ENCODE assay signal across 8 cellular contexts in the genomic region with DNA sequence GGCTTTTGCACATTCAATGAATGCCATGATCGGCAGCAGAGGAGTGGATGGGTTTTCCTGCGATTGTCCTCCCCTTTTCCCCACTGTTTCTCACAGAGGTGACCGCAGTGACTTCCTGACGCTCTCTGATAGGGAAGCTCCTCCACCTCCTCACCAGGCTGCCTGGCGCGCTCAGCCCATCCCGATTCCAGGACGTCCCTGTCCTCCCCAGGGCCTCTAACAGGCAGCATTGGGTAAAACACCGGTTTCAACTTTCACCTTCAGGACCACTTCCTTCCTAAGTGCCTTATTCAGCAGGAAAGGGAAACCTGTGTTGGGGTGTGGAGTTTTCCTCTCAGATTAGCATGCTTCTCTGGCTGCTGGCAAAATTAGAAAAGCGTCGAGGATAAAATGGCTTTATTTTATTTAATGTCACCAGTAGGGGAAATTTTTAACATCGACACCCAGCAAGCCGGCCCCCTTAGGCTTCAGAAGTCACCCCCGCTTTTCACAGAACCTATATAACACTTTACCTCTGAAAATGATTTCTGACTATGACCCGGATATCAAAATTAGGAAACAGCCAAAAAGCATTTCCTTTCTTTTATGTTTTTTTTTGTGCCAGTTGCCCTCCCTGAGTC.
DNase-seq lines count a peak whose midpoint lies in the region; ATAC-seq and TF ChIP-seq lines count a peak whose summit lies in the region.

No MANE protein-coding gene starts in this region.

- H3K36me3 ChIP-seq in SK-N-MC (ENCODE audit: insufficient read depth, low read length) (peaks cover 7% of the 10 kb centered on the region; the same call in 1 of the 2 replicates), colonic mucosa (no peaks in the 10 kb centered on the region), urinary bladder (ENCODE audit: insufficient read depth) (no peaks in the 10 kb centered on the region)

- H3K9me3 ChIP-seq in SK-N-MC (ENCODE audit: low read depth, low read length) = 0 out of 2 replicates have a peak, but pooled peaks cover 7% of the 10 kb centered on the region
- H3K9me3 ChIP-seq in colonic mucosa = no peaks in the 10 kb centered on the region
- H3K9me3 ChIP-seq in mononuclear cell (ENCODE audit: low read depth, low read length) = no peaks in the 10 kb centered on the region

- DNase-seq in AML-193 (lab: John Stamatoyannopoulos, UW) (peak; percentile 59 to 64), SK-N-MC (ENCODE audit: low read depth, low spot score) (no peak), colonic mucosa (peak; percentile 20), GM10248 (ENCODE audit: extremely low spot score) (no peak)

- CTCF ChIA-PET in GM10248 (lab: Yijun Ruan, JAX) = interaction anchor here (0.6 to 2.7 kb wide), 7 partner anchors 9 to 1659 kb away, joined by 3 to 12 read pairs (median 3); no protein-coding TSS in a partner anchor

- WGBS in urinary bladder = 52% methylated on average over 15 of the region's 15 CpGs

- H3K27me3 ChIP-seq in colonic mucosa (no peaks in the 10 kb centered on the region), mononuclear cell (ENCODE audit: insufficient read depth, low read length) (no peaks in the 10 kb centered on the region)

- POLR2A ChIA-PET in GM10248 (lab: Yijun Ruan, JAX) = no interaction called here

- intact Hi-C loops in colonic mucosa (cut with DNase I) = no loop called here

- ATAC-seq in GM19023 (IDR thresholded peaks at IDR 0.05; ENCODE audit: unreplicated experiment) (peak; percentile 27), HG03159 (IDR thresholded peaks at IDR 0.05; ENCODE audit: unreplicated experiment) (peak; percentile 44)

- H3K9ac ChIP-seq in SK-N-MC (ENCODE audit: insufficient read length) (peak overlapping the region; percentile 54), colonic mucosa (ENCODE audit: low read depth in 2 of 2, low read length in 2 of 2) (peak overlapping the region; percentile 4 to 52)

- peak overlapping the region; percentile 48 for H3K4me3 ChIP-seq in SK-N-MC
- H3K4me3 ChIP-seq in colonic mucosa = peak overlapping the region; percentile 13
- peak overlapping the region; percentile 39 for H3K4me3 ChIP-seq in mononuclear cell (ENCODE audit: low read length)
- peak overlapping the region; percentile 12 for H3K4me3 ChIP-seq in urinary bladder (ENCODE audit: low read depth, low read length)

- TF ChIP-seq CTCF in colonic mucosa (IDR thresholded peaks at IDR 0.05) (no peak), GM10248 (IDR thresholded peaks at IDR 0.05; ENCODE audit: control extremely low read depth, extremely low read depth, low read depth, missing control alignments) (no peak)

- H3K4me1 ChIP-seq in colonic mucosa = no peaks in the 10 kb centered on the region
- H3K4me1 ChIP-seq in mononuclear cell (ENCODE audit: insufficient read depth, low read length) = peaks cover 9% of the 10 kb centered on the region
- no peaks in the 10 kb centered on the region for H3K4me1 ChIP-seq in urinary bladder (ENCODE audit: insufficient read depth)

- H3K27ac ChIP-seq in SK-N-MC (peak overlapping the region; percentile 96), colonic mucosa (no peak overlapping the region), urinary bladder (ENCODE audit: low read depth) (no peak overlapping the region)

Comparison
In these comparisons a context has a peak if more than half of its experiments do, and no peak if none do; other contexts are left out.
1. DNase-seq: peak in AML-193 (2 of 2) and colonic mucosa (single experiment); none in SK-N-MC (single experiment) and GM10248 (single experiment).
2. Peak in every context shown above with its lines, with median percentiles within 50 percentile points of each other: H3K4me3 ChIP-seq.